In genomic region chr4:110135523-110135922, GRCh38 we compare ENCODE assay signal across 1 cellular context.
TF ChIP-seq lines count a peak whose summit lies in the region.

No MANE protein-coding gene starts in this region.

TF ChIP-seq in GM23338, 12 proteins besides CTCF, POLR2A, EP300 and RAD21 (continued from another document):
- TF ChIP-seq ZNF462 (CRISPR knock-in tag; IDR thresholded peaks at IDR 0.05) (no peak), ZNF331 (CRISPR knock-in tag; IDR thresholded peaks at IDR 0.05; ENCODE audit: low read depth) (no peak), ETS1 (IDR thresholded peaks at IDR 0.05) (no peak), POLR2AphosphoS5 (IDR thresholded peaks at IDR 0.05; ENCODE audit: low read depth) (no peak), NANOG (IDR thresholded peaks at IDR 0.05; ENCODE audit: borderline replicate concordance) (no peak)
